ENCODE assay signal across 1 cellular context in the genomic region with DNA sequence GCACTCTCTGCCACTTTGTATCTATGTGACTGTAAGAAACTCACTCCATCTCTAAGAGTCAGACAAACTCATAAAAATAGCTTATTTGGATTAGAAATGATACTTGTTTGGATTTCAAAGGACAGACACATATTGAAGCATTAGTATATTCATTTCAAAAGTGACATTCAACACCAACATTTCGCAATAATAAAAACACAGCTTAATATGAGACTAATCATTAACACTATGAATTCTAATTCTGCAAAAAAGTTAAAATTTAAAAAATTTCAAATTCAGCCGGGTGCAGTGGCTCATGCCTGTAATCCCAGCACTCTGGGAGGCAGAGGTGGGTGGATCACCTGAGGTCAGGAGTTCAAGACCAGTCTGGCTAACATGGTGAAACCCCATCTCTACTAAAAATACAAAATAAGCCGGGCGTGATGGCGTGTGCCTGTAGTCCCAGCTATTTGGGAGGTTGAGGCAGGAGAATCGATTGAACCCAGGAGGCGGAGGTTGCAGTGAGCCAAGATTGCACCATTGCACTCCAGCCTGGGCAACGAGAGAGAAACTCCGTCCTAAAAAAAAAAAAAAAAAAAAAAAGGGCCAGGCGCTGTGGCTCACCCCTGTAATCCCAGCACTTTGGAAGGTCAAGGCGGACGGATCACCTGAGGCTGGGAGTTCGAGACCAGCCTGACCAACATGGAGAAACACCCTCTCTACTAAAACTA. TPM values are rescaled to one million over a fixed set of nuclear protein-coding genes. Genes with fewer than 3 reads are reported as not detected.
"Had no signal": no experiment of that assay in that cellular context is flagged by ENCODE, and none has a peak within 500 bp of the region (broad histone marks: within the 10 kb centered on the region; RNA-seq: fewer than 3 reads in every experiment).

No MANE protein-coding gene starts in this region.

RNA-seq across cellular contexts. Expression of gene NEK10, which starts 55.8 kb away (rescaled TPM):
- polyA plus RNA-seq: naive thymus-derived CD8-positive, alpha-beta T cell had no signal
